Comparison of ENCODE assay signal across 28 cellular contexts in the genomic region with DNA sequence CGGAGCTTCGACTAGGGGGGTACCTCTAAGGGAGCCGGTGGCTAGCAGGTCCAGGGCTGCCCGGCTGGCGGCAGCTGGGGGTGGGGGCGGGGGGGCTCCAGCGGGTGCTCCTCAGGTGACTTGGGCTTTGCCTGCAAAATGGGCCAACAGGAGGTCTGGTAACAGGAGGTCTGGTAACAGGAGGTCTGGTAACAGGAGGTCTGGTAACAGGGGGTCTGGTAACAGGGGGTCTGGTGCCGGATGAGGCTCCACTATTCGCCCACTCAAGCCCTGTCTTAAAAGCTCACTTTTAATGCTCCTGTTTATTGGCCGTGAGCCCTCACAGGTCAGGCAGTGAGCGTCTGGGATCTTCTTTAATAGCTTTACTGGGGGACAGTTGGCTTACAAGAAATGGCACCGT. TPM values are rescaled to one million over a fixed set of nuclear protein-coding genes. Genes with fewer than 3 reads are reported as not detected.
"Had no signal": no experiment of that assay in that cellular context is flagged by ENCODE, and none has a peak within 500 bp of the region (broad histone marks: within the 10 kb centered on the region; RNA-seq: fewer than 3 reads in every experiment).

No MANE protein-coding gene starts in this region.

- H3K36me3 ChIP-seq: breast epithelium, esophagus squamous epithelium, heart right ventricle, lower lobe of right lung had no signal

- H3K36me3 Mint-ChIP-seq: activated naive CD4-positive, alpha-beta T cell treated with anti-CD3 and anti-CD28 coated beads, Interleukin-2, amount 50 U/mL, for 72 hours; naive thymus-derived CD8-positive, alpha-beta T cell had no signal

- ATAC-seq: activated naive CD4-positive, alpha-beta T cell treated with anti-CD3 and anti-CD28 coated beads, Interleukin-2, amount 50 U/mL, for 72 hours; activated T-cell treated with anti-CD3 and anti-CD28 coated beads, Interleukin-2, amount 50 U/mL, for 4 hours; activated T-helper 17 cell treated with anti-CD3 and anti-CD28 coated beads, Interleukin-2, amount 50 U/mL, for 72 hours; left lobe of liver; lower lobe of right lung; naive thymus-derived CD8-positive, alpha-beta T cell; psoas muscle had no signal

- H3K4me3 Mint-ChIP-seq: activated T-cell treated with anti-CD3 and anti-CD28 coated beads, Interleukin-2, amount 50 U/mL, for 4 hours; activated T-helper 17 cell treated with anti-CD3 and anti-CD28 coated beads, Interleukin-2, amount 50 U/mL, for 72 hours; central memory CD8-positive, alpha-beta T cell; naive thymus-derived CD8-positive, alpha-beta T cell; neural crest cell had no signal

- H3K4me3 ChIP-seq: breast epithelium, esophagus squamous epithelium, heart right ventricle, lower lobe of right lung, psoas muscle had no signal

- DNase-seq: activated CD4-positive, alpha-beta T cell treated with anti-CD3 and anti-CD28 coated beads for 4 hours; activated CD4-positive, alpha-beta T cell treated with anti-CD3 and anti-CD28 coated beads, Interleukin-2, amount 50 U/mL, for 4 hours; activated T-cell treated with anti-CD3 and anti-CD28 coated beads, Interleukin-2, amount 50 U/mL, for 4 hours; dermis blood vessel endothelial cell; effector CD4-positive, alpha-beta T cell; esophagus squamous epithelium; foreskin melanocyte; heart right ventricle; kidney glomerular epithelial cell; lower lobe of right lung; mesenchymal stem cell; nucleus accumbens; stimulated activated CD4-positive, alpha-beta T cell treated with anti-CD3 and anti-CD28 coated beads, Interleukin-2, amount 100 ng/mL, for 48 hours; stimulated activated naive CD4-positive, alpha-beta T cell treated with Interleukin-2 at 50 U/mL for 16 hours; trophoblast cell had no signal

- H3K4me1 Mint-ChIP-seq: central memory CD8-positive, alpha-beta T cell; neural crest cell had no signal

- H3K27ac ChIP-seq: breast epithelium, epithelial cell of prostate, esophagus squamous epithelium, heart right ventricle, lower lobe of right lung, parathyroid adenoma, psoas muscle had no signal

- H3K9me3 Mint-ChIP-seq: activated naive CD4-positive, alpha-beta T cell treated with anti-CD3 and anti-CD28 coated beads, Interleukin-2, amount 50 U/mL, for 72 hours; activated T-cell treated with anti-CD3 and anti-CD28 coated beads, Interleukin-2, amount 50 U/mL, for 4 hours; activated T-helper 17 cell treated with anti-CD3 and anti-CD28 coated beads, Interleukin-2, amount 50 U/mL, for 72 hours; central memory CD8-positive, alpha-beta T cell; naive thymus-derived CD8-positive, alpha-beta T cell had no signal

- H3K27ac Mint-ChIP-seq: activated naive CD4-positive, alpha-beta T cell treated with anti-CD3 and anti-CD28 coated beads, Interleukin-2, amount 50 U/mL, for 72 hours; activated T-helper 17 cell treated with anti-CD3 and anti-CD28 coated beads, Interleukin-2, amount 50 U/mL, for 72 hours had no signal

- H3K27me3 Mint-ChIP-seq: central memory CD8-positive, alpha-beta T cell had no signal

- H3K9me3 ChIP-seq: breast epithelium, esophagus squamous epithelium, heart right ventricle, lower lobe of right lung, psoas muscle had no signal

- H3K4me1 ChIP-seq: breast epithelium, esophagus squamous epithelium, lower lobe of right lung, parathyroid adenoma, psoas muscle had no signal

RNA-seq across cellular contexts. Expression of gene ACTRT2, which starts 40.4 kb away (rescaled TPM):
- total RNA-seq: activated naive CD4-positive, alpha-beta T cell treated with anti-CD3 and anti-CD28 coated beads, Interleukin-2, amount 50 U/mL, for 72 hours; activated T-cell treated with anti-CD3 and anti-CD28 coated beads, Interleukin-2, amount 50 U/mL, for 4 hours; activated T-helper 17 cell treated with anti-CD3 and anti-CD28 coated beads, Interleukin-2, amount 50 U/mL, for 72 hours; breast epithelium; dermis blood vessel endothelial cell; esophagus squamous epithelium; glomerular endothelial cell; heart right ventricle; left lobe of liver; lower lobe of right lung; naive thymus-derived CD8-positive, alpha-beta T cell; neural crest cell; psoas muscle; T-helper 1 cell treated with Interleukin-12 subunit alpha and Interleukin-12 subunit beta and Interleukin-4 antibody, amounts not matched to agents 30 ng/mL and 1 ng/mL, for 36 hours; temporal lobe had no signal
- polyA plus RNA-seq: heart right ventricle; naive thymus-derived CD8-positive, alpha-beta T cell; psoas muscle had no signal
